In genomic region chr9:131393622-131394463, GRCh38 we compare ENCODE assay signal across 8 cellular contexts. TPM values are rescaled to one million over a fixed set of nuclear protein-coding genes. Genes with fewer than 3 reads are reported as not detected.
DNase-seq lines count a peak whose midpoint lies in the region; ATAC-seq lines count a peak whose summit lies in the region.

Gene PRRC2B, plus strand, starts transcription at chr9:131394086. Its CDS starts 36,059 bp downstream, at chr9:131430145.

- H3K9me3 Mint-ChIP-seq in activated CD4-positive, alpha-beta T cell treated with anti-CD3 and anti-CD28 coated beads, Interleukin-2, amount 10 ng/mL, durations not matched to agents 7 days and 5 days: no peaks in the 10 kb centered on the region

- H3K27me3 Mint-ChIP-seq in activated CD4-positive, alpha-beta T cell treated with anti-CD3 and anti-CD28 coated beads, Interleukin-2, amount 10 ng/mL, durations not matched to agents 7 days and 5 days: peaks cover 4% of the 10 kb centered on the region

- CTCF ChIA-PET in activated CD4-positive, alpha-beta T cell treated with anti-CD3 and anti-CD28 coated beads, Interleukin-2, amount 10 ng/mL, durations not matched to agents 7 days and 5 days (lab: Charles Lee): no interaction called here

- peaks cover 47% of the 10 kb centered on the region for H3K4me1 Mint-ChIP-seq in activated CD4-positive, alpha-beta T cell treated with anti-CD3 and anti-CD28 coated beads, Interleukin-2, amount 10 ng/mL, durations not matched to agents 7 days and 5 days

- POLR2A ChIA-PET in activated CD4-positive, alpha-beta T cell treated with anti-CD3 and anti-CD28 coated beads, Interleukin-2, amount 10 ng/mL, durations not matched to agents 7 days and 5 days (lab: Charles Lee): no interaction called here

- ATAC-seq in HG02981 (IDR thresholded peaks at IDR 0.05; ENCODE audit: unreplicated experiment): peak; percentile 42

- DNase-seq in NK-92 treated with Interleukin-12 subunit alpha and Interleukin-12 subunit beta, amount 100 ng/mL, for 24 hours (lab: John Stamatoyannopoulos, UW): peak; percentile 76
- DNase-seq in NK-92 (lab: John Stamatoyannopoulos, UW; ENCODE audit: unreplicated experiment): no peak
- peak; percentile 57 to 80 for DNase-seq in NCI-H446 (lab: John Stamatoyannopoulos, UW)
- DNase-seq in activated CD4-positive, alpha-beta T cell treated with anti-CD3 and anti-CD28 coated beads, Interleukin-2, amount 10 ng/mL, durations not matched to agents 7 days and 5 days: peak; percentile 83
- peak; percentile 67 for DNase-seq in dedifferentiated amniotic fluid mesenchymal stem cell (ENCODE audit: extremely low spot score)
- peak; percentile 96 for DNase-seq in left kidney (ENCODE audit: low read depth, low spot score)
- peak; percentile 85 to 87 for DNase-seq in stimulated activated CD4-positive, alpha-beta T cell treated with anti-CD3 and anti-CD28 coated beads, Interleukin-2, amount 100 ng/mL, for 24 hours

- H3K27ac Mint-ChIP-seq in activated CD4-positive, alpha-beta T cell treated with anti-CD3 and anti-CD28 coated beads, Interleukin-2, amount 10 ng/mL, durations not matched to agents 7 days and 5 days: peak within 1 kb of the TSS; percentile 95

- H3K4me3 Mint-ChIP-seq in activated CD4-positive, alpha-beta T cell treated with anti-CD3 and anti-CD28 coated beads, Interleukin-2, amount 10 ng/mL, durations not matched to agents 7 days and 5 days: peak within 1 kb of the TSS; percentile 92

- peaks cover 29% of the 10 kb centered on the region for H3K36me3 Mint-ChIP-seq in activated CD4-positive, alpha-beta T cell treated with anti-CD3 and anti-CD28 coated beads, Interleukin-2, amount 10 ng/mL, durations not matched to agents 7 days and 5 days (ENCODE audit: low read depth)

RNA-seq across cellular contexts. Expression of gene PRRC2B, which starts in this region (rescaled TPM):
- 100 to 1,000 TPM; 281 to 303 TPM for total RNA-seq in activated CD4-positive, alpha-beta T cell treated with anti-CD3 and anti-CD28 coated beads, Interleukin-2, amount 10 ng/mL, durations not matched to agents 7 days and 5 days
